ENCODE assay signal across 16 cellular contexts in the genomic region with DNA sequence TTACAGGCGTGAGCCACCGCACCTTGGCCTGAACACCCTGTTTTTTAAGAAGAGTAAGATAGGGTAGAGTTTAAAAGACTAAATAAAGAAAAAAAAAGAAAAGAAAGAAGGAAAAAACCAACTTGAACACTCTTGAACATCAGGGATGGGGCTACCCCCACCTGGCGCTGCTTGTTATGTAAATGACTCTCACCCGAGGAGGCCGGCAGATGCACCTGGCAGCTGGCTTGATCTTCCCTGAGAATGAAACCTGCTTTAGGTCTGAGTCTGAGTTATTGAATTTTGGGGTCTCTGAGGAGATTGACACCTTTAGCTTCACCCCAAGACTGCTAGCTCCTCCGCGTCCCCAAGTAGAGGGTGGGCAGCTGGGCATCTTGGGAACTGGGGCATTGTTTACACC.
"Had no signal": no experiment of that assay in that cellular context is flagged by ENCODE, and none has a peak within 500 bp of the region (broad histone marks: within the 10 kb centered on the region; RNA-seq: fewer than 3 reads in every experiment).

No MANE protein-coding gene starts in this region.

- DNase-seq: effector memory CD8-positive, alpha-beta T cell; esophagus squamous epithelium; foreskin fibroblast; kidney glomerular epithelial cell; naive B cell; psoas muscle; spleen; stimulated activated CD4-positive, alpha-beta T cell treated with anti-CD3 and anti-CD28 coated beads, Interleukin-15, amount 100 ng/mL, for 24 hours; stimulated activated CD4-positive, alpha-beta T cell treated with anti-CD3 and anti-CD28 coated beads, Interleukin-1b, Interleukin-23, amount 100 ng/mL, for 48 hours; stimulated activated CD4-positive, alpha-beta T cell treated with anti-CD3 and anti-CD28 coated beads, Interleukin-4, amount 100 ng/mL, for 24 hours; tibial artery; upper lobe of left lung had no signal

- H2AFZ ChIP-seq: parathyroid adenoma had no signal

- H3K9me3 ChIP-seq: psoas muscle had no signal

- H3K4me3 ChIP-seq: esophagus squamous epithelium, psoas muscle, spleen, tibial artery, upper lobe of left lung, vagina had no signal

- ATAC-seq: effector memory CD8-positive, alpha-beta T cell; sciatic nerve; stimulated activated memory B cell treated with anti-CD40 and anti-IgM and Interleukin-4, amounts not matched to agents 10 μg/mL and 1 μg/mL and 100 μg/mL, for 72 hours had no signal

- H3K79me2 ChIP-seq: parathyroid adenoma had no signal

- H3K36me3 ChIP-seq: esophagus squamous epithelium, spleen, tibial artery, upper lobe of left lung, vagina had no signal

- H3K27ac ChIP-seq: esophagus squamous epithelium, parathyroid adenoma, psoas muscle, spleen, tibial artery, upper lobe of left lung, vagina had no signal

- H3K9ac ChIP-seq: parathyroid adenoma had no signal

- H3K4me1 ChIP-seq: esophagus squamous epithelium, parathyroid adenoma, psoas muscle, spleen, tibial artery, upper lobe of left lung, vagina had no signal

- H3K27me3 ChIP-seq: upper lobe of left lung, vagina had no signal
